ENCODE assay signal across 8 cellular contexts in genomic region chr2:202265467-202266277, GRCh38. TPM values are rescaled to one million over a fixed set of nuclear protein-coding genes. Genes with fewer than 3 reads are reported as not detected.
A peak's percentile ranks its signal among the peaks of the same experiment; 100 is the strongest.
DNase-seq lines count a peak whose midpoint lies in the region; TF ChIP-seq lines count a peak whose summit lies in the region.

NOP58 (plus strand) TSS chr2:202265763; CDS start chr2:202265942, 179 bp downstream.

- H3K4me1 Mint-ChIP-seq in HFFc6 (ENCODE audit: low read depth): peaks cover 31% of the 10 kb centered on the region
- H3K4me1 Mint-ChIP-seq in activated naive CD4-positive, alpha-beta T cell treated with anti-CD3 and anti-CD28 coated beads, Interleukin-2, amount 10 ng/mL, durations not matched to agents 7 days and 5 days: peaks cover 29% of the 10 kb centered on the region

- H3K4me3 Mint-ChIP-seq in HFFc6: peak within 1 kb of the TSS; percentile 47
- H3K4me3 Mint-ChIP-seq in activated naive CD4-positive, alpha-beta T cell treated with anti-CD3 and anti-CD28 coated beads, Interleukin-2, amount 10 ng/mL, durations not matched to agents 7 days and 5 days: peak within 1 kb of the TSS; percentile 57

- no peaks in the 10 kb centered on the region for H3K9me3 ChIP-seq in SK-N-MC (ENCODE audit: low read depth, low read length)

- H3K36me3 ChIP-seq in SK-N-MC (ENCODE audit: insufficient read depth, low read length): peaks cover 15% of the 10 kb centered on the region

- DNase-seq in GM04503 (ENCODE audit: low read depth): peak; percentile 85
- peak; percentile 95 for DNase-seq in HFFc6
- DNase-seq in NB4 (ENCODE audit: low read depth): peak; percentile 98
- peak; percentile 86 for DNase-seq in SK-N-MC (ENCODE audit: low read depth, low spot score)
- peak; percentile 95 for DNase-seq in activated naive CD4-positive, alpha-beta T cell treated with anti-CD3 and anti-CD28 coated beads, Interleukin-2, amount 10 ng/mL, durations not matched to agents 7 days and 5 days
- DNase-seq in germinal center (ENCODE audit: low spot score): peak; percentile 93
- DNase-seq in non-pigmented ciliary epithelial cell (ENCODE audit: low read depth): peak; percentile 80
- peak; percentile 100 for DNase-seq in superior temporal gyrus (ENCODE audit: extremely low spot score)

- CTCF ChIA-PET in activated naive CD4-positive, alpha-beta T cell treated with anti-CD3 and anti-CD28 coated beads, Interleukin-2, amount 10 ng/mL, durations not matched to agents 7 days and 5 days (lab: Charles Lee): no interaction called here

- H3K27me3 Mint-ChIP-seq in HFFc6 (ENCODE audit: insufficient read depth): no peaks in the 10 kb centered on the region
- H3K27me3 Mint-ChIP-seq in activated naive CD4-positive, alpha-beta T cell treated with anti-CD3 and anti-CD28 coated beads, Interleukin-2, amount 10 ng/mL, durations not matched to agents 7 days and 5 days: no peaks in the 10 kb centered on the region

- peak within 1 kb of the TSS; percentile 66; the same call in 1 of the 2 replicates for H3K27ac Mint-ChIP-seq in HFFc6
- H3K27ac Mint-ChIP-seq in activated naive CD4-positive, alpha-beta T cell treated with anti-CD3 and anti-CD28 coated beads, Interleukin-2, amount 10 ng/mL, durations not matched to agents 7 days and 5 days: no peak within 1 kb of the TSS

- H3K4me3 ChIP-seq in NB4 (ENCODE audit: low read depth, low read length) (peak within 1 kb of the TSS; percentile 97), SK-N-MC (peak within 1 kb of the TSS; percentile 93)

- peaks cover 15% of the 10 kb centered on the region for H3K36me3 Mint-ChIP-seq in HFFc6 (ENCODE audit: low read depth)
- peaks cover 11% of the 10 kb centered on the region for H3K36me3 Mint-ChIP-seq in activated naive CD4-positive, alpha-beta T cell treated with anti-CD3 and anti-CD28 coated beads, Interleukin-2, amount 10 ng/mL, durations not matched to agents 7 days and 5 days

- peak within 1 kb of the TSS; percentile 99 for H3K27ac ChIP-seq in SK-N-MC

- peak within 1 kb of the TSS; percentile 100 for H3K9ac ChIP-seq in SK-N-MC (ENCODE audit: insufficient read length)

- TF ChIP-seq CTCF in HFFc6 (IDR thresholded peaks at IDR 0.05): no peak
- no peak for TF ChIP-seq CTCF in NB4 (IDR thresholded peaks at IDR 0.05; ENCODE audit: low read depth, low read length)

- no peaks in the 10 kb centered on the region; the same call in 1 of the 2 replicates for H3K9me3 Mint-ChIP-seq in HFFc6
- no peaks in the 10 kb centered on the region for H3K9me3 Mint-ChIP-seq in activated naive CD4-positive, alpha-beta T cell treated with anti-CD3 and anti-CD28 coated beads, Interleukin-2, amount 10 ng/mL, durations not matched to agents 7 days and 5 days

- peak; percentile 98 for TF ChIP-seq POLR2A in NB4 (IDR thresholded peaks at IDR 0.05; ENCODE audit: extremely low read depth, insufficient read length)

RNA-seq across cellular contexts. Expression of gene NOP58, which starts in this region (rescaled TPM):
- total RNA-seq in HFFc6 (2021; fragmentation: NEBNext Ultra II Directional; extraction: Animal tissue kit (Norgen Biotek cat#: 25700)): 10 to 100 TPM; 50.2 to 61.9 (median 57.0) TPM

Comparison
In these comparisons a context has a peak if more than half of its experiments do, and no peak if none do; other contexts are left out.
1. Peak in every context shown above with its lines: DNase-seq, H3K4me3 ChIP-seq and H3K27ac ChIP-seq.